9 cellular contexts compared by ENCODE assay signal in genomic region chr17:77455111-77455877, GRCh38.
DNase-seq lines count a peak whose midpoint lies in the region; ATAC-seq and TF ChIP-seq lines count a peak whose summit lies in the region.
"Had no signal": no experiment of that assay in that cellular context is flagged by ENCODE, and none has a peak within 500 bp of the region (broad histone marks: within the 10 kb centered on the region; RNA-seq: fewer than 3 reads in every experiment).

No MANE protein-coding gene starts in this region.

- H3K27me3 Mint-ChIP-seq in activated T-cell treated with anti-CD3 and anti-CD28 coated beads, Interleukin-2, amount 50 U/mL, for 4 hours (ENCODE audit: low read depth), result no peaks in the 10 kb centered on the region

- DNase-seq in H4 (ENCODE audit: low spot score) (peak; percentile 82), fibroblast of villous mesenchyme (ENCODE audit: low read depth) (peak; percentile 93), A673 (ENCODE audit: low spot score) (no peak), left lobe of liver (ENCODE audit: low spot score) (no peak), SHP77 (lab: John Stamatoyannopoulos, UW) (no peak)
- DNase-seq in activated T-cell treated with anti-CD3 and anti-CD28 coated beads, Interleukin-2, amount 50 U/mL, for 4 hours, result no peak
- DNase-seq in stimulated activated CD4-positive, alpha-beta T cell treated with anti-CD3 and anti-CD28 coated beads, Interleukin-4, amount 100 ng/mL, for 24 hours, result peak; percentile 49
- DNase-seq: psoas muscle had no signal

- CTCF ChIA-PET in A673 (lab: Charles Lee), result no interaction called here

- no peaks in the 10 kb centered on the region for H3K9me3 Mint-ChIP-seq in activated T-cell treated with anti-CD3 and anti-CD28 coated beads, Interleukin-2, amount 50 U/mL, for 4 hours

- H3K27ac ChIP-seq in A673 (ENCODE audit: low read depth, low read length, poor library complexity, severe bottlenecking), result no peak overlapping the region

- peak overlapping the region; percentile 96 for H3K4me3 Mint-ChIP-seq in activated T-cell treated with anti-CD3 and anti-CD28 coated beads, Interleukin-2, amount 50 U/mL, for 4 hours

- TF ChIP-seq CTCF in fibroblast of villous mesenchyme (IDR thresholded peaks at IDR 0.05; ENCODE audit: insufficient read depth, low read depth, low read length) (no peak), A673 (conservative IDR thresholded peaks at IDR 0.05; ENCODE audit: low read depth, low read length) (no peak)

- no peaks in the 10 kb centered on the region for H3K27me3 ChIP-seq in A673 (replicated peaks; ENCODE audit: insufficient read depth, low read depth, low read length, poor library complexity)

- POLR2A ChIA-PET in A673 (lab: Charles Lee; ENCODE audit: low non-redundant PET), result interaction anchor here (0.5 kb wide), 1 partner anchor 503 kb away, joined by 3 read pairs; the partner anchor contains the start of gene TNRC6C

- peaks cover 41% of the 10 kb centered on the region for H3K4me1 ChIP-seq in A673 (ENCODE audit: insufficient read depth, low read length, poor library complexity, severe bottlenecking)

- H3K4me3 ChIP-seq in fibroblast of villous mesenchyme (ENCODE audit: low read depth, low read length), result no peak overlapping the region
- no peak overlapping the region for H3K4me3 ChIP-seq in A673 (ENCODE audit: low read depth, low read length, poor library complexity, severe bottlenecking)

- no peak for ATAC-seq in activated T-cell treated with anti-CD3 and anti-CD28 coated beads, Interleukin-2, amount 50 U/mL, for 4 hours
- ATAC-seq in GM18858 (IDR thresholded peaks at IDR 0.05; ENCODE audit: unreplicated experiment) (no peak), left lobe of liver (no peak)
- ATAC-seq: psoas muscle had no signal

- no peaks in the 10 kb centered on the region for H3K36me3 ChIP-seq in A673 (ENCODE audit: insufficient read depth, low read length, poor library complexity, severe bottlenecking)

- intact Hi-C loops in A673 (cut with micrococcal nuclease; ENCODE audit: unreplicated experiment), result no loop called here

- peaks cover 59% of the 10 kb centered on the region for H3K4me1 Mint-ChIP-seq in activated T-cell treated with anti-CD3 and anti-CD28 coated beads, Interleukin-2, amount 50 U/mL, for 4 hours (ENCODE audit: low read depth)

- no TSS peak for BruUV-seq in A673 (replicated peaks; lab: Mats Ljungman, UMichigan)

- H3K9me3 ChIP-seq in A673 (ENCODE audit: low read depth, low read length, poor library complexity, severe bottlenecking), result no peaks in the 10 kb centered on the region
- H3K9me3 ChIP-seq: psoas muscle had no signal

- H3K36me3 Mint-ChIP-seq in activated T-cell treated with anti-CD3 and anti-CD28 coated beads, Interleukin-2, amount 50 U/mL, for 4 hours (ENCODE audit: insufficient read depth), result peaks cover 8% of the 10 kb centered on the region

Comparison
In these comparisons a context has a peak if more than half of its experiments do, and no peak if none do; other contexts are left out.
1. DNase-seq: peak in H4 (single experiment), fibroblast of villous mesenchyme (single experiment) and stimulated activated CD4-positive, alpha-beta T cell treated with anti-CD3 and anti-CD28 coated beads, Interleukin-4, amount 100 ng/mL, for 24 hours (single experiment); none in activated T-cell treated with anti-CD3 and anti-CD28 coated beads, Interleukin-2, amount 50 U/mL, for 4 hours (single experiment), A673 (single experiment), left lobe of liver (single experiment) and SHP77 (0 of 2).